In the genomic region with DNA sequence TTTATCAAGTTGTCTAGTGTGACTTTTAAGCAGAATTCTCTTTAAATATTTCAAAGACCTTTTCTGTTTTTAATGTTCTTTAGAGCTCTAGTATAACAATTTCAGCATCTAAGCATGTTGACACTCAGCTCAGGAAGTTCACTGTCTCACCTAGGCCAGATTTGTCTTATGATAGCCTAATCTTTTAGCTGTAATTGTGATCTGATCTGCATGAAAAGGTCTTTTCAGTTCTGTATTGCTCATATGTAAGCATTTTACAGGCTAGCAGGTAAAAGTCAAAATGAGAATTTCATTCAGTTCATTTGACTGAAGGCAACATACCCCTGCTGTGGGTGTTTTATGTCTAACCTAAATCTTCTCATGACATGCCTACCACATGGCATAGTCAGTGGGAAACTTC, we compare ENCODE assay signal across 23 cellular contexts. TPM values are rescaled to one million over a fixed set of nuclear protein-coding genes. Genes with fewer than 3 reads are reported as not detected.
DNase-seq lines count a peak whose midpoint lies in the region; ATAC-seq and TF ChIP-seq lines count a peak whose summit lies in the region.
"Had no signal": no experiment of that assay in that cellular context is flagged by ENCODE, and none has a peak within 500 bp of the region (broad histone marks: within the 10 kb centered on the region; RNA-seq: fewer than 3 reads in every experiment).

No MANE protein-coding gene starts in this region.

- no peaks in the 10 kb centered on the region for H3K27me3 Mint-ChIP-seq in activated CD4-positive, alpha-beta T cell treated with anti-CD3 and anti-CD28 coated beads for 36 hours
- H3K27me3 Mint-ChIP-seq in CD4-positive, alpha-beta T cell = no peaks in the 10 kb centered on the region
- H3K27me3 Mint-ChIP-seq: B cell; CD4-positive, alpha-beta memory T cell; CD8-positive, alpha-beta memory T cell had no signal

- peak; percentile 57 for ATAC-seq in activated CD4-positive, alpha-beta T cell treated with anti-CD3 and anti-CD28 coated beads for 36 hours
- ATAC-seq in CD4-positive, alpha-beta T cell (ENCODE audit: poor library complexity) = no peak
- ATAC-seq in right cardiac atrium = no peak
- ATAC-seq: A549, GM12878 had no signal

- H3K4me1 ChIP-seq in right cardiac atrium (ENCODE audit: control insufficient read depth, insufficient read depth, low read length) = no peaks in the 10 kb centered on the region
- H3K4me1 ChIP-seq: BLaER1 treated with 17β-estradiol and CSF1 and Interleukin-3, amounts not matched to agents 10 nM and 100 nM had no signal

- no peaks in the 10 kb centered on the region for H3K9me3 ChIP-seq in CD4-positive, alpha-beta T cell (ENCODE audit: control insufficient read depth, low read length)
- no peaks in the 10 kb centered on the region for H3K9me3 ChIP-seq in right cardiac atrium (ENCODE audit: control insufficient read depth, low read length)
- H3K9me3 ChIP-seq: A549 had no signal

- no peaks in the 10 kb centered on the region for H3K27me3 ChIP-seq in CD4-positive, alpha-beta T cell (ENCODE audit: control insufficient read depth, insufficient read depth, low read length)
- H3K27me3 ChIP-seq in right cardiac atrium (ENCODE audit: control insufficient read depth, insufficient read depth) = no peaks in the 10 kb centered on the region
- H3K27me3 ChIP-seq: BLaER1 treated with 17β-estradiol and CSF1 and Interleukin-3, amounts not matched to agents 10 nM and 100 nM had no signal

- peaks cover 7% of the 10 kb centered on the region for H3K36me3 Mint-ChIP-seq in activated CD4-positive, alpha-beta T cell treated with anti-CD3 and anti-CD28 coated beads for 36 hours (ENCODE audit: low read depth)
- peaks cover 7% of the 10 kb centered on the region for H3K36me3 Mint-ChIP-seq in CD4-positive, alpha-beta T cell (ENCODE audit: low read depth)

- peaks cover 5% of the 10 kb centered on the region for H3K4me1 Mint-ChIP-seq in activated CD4-positive, alpha-beta T cell treated with anti-CD3 and anti-CD28 coated beads for 36 hours
- H3K4me1 Mint-ChIP-seq in CD4-positive, alpha-beta T cell (ENCODE audit: low read depth) = no peaks in the 10 kb centered on the region
- H3K4me1 Mint-ChIP-seq: B cell; CD4-positive, alpha-beta memory T cell; CD8-positive, alpha-beta memory T cell had no signal

- intact Hi-C loops in activated CD4-positive, alpha-beta T cell treated with anti-CD3 and anti-CD28 coated beads for 36 hours (cut with DNase I, micrococcal nuclease) = no loop called here
- intact Hi-C loops in CD4-positive, alpha-beta T cell (cut with DNase I, micrococcal nuclease) = no loop called here
- intact Hi-C loops in right cardiac atrium (cut with DNase I) = no loop called here

- no peak overlapping the region for H3K27ac ChIP-seq in CD4-positive, alpha-beta T cell (ENCODE audit: low read depth, low read length)
- peak overlapping the region; percentile 43 for H3K27ac ChIP-seq in VCaP
- no peak overlapping the region for H3K27ac ChIP-seq in right cardiac atrium (ENCODE audit: low read length)
- H3K27ac ChIP-seq: 22Rv1; A549; BLaER1 treated with 17β-estradiol and CSF1 and Interleukin-3, amounts not matched to agents 10 nM and 100 nM; C4-2B had no signal

- CTCF ChIA-PET in activated CD4-positive, alpha-beta T cell treated with anti-CD3 and anti-CD28 coated beads for 36 hours (lab: Charles Lee) = interaction anchor here (0.8 to 1.3 kb wide), 2 partner anchors 44 to 126 kb away, joined by 3 to 4 read pairs; no protein-coding TSS in a partner anchor
- CTCF ChIA-PET in CD4-positive, alpha-beta T cell (lab: Charles Lee) = no interaction called here

- no peak overlapping the region for H3K27ac Mint-ChIP-seq in activated CD4-positive, alpha-beta T cell treated with anti-CD3 and anti-CD28 coated beads for 36 hours
- H3K27ac Mint-ChIP-seq in CD4-positive, alpha-beta T cell = peak overlapping the region; percentile 30
- H3K27ac Mint-ChIP-seq: B cell had no signal

- POLR2A ChIA-PET in activated CD4-positive, alpha-beta T cell treated with anti-CD3 and anti-CD28 coated beads for 36 hours (lab: Charles Lee) = interaction anchor here (0.7 kb wide), 1 partner anchor 96 kb away, joined by 5 read pairs; no protein-coding TSS in a partner anchor
- POLR2A ChIA-PET in CD4-positive, alpha-beta T cell (lab: Charles Lee) = interaction anchor here (0.9 kb wide), 1 partner anchor 47 kb away, joined by 3 read pairs; no protein-coding TSS in a partner anchor

- no peak overlapping the region for H3K4me3 Mint-ChIP-seq in activated CD4-positive, alpha-beta T cell treated with anti-CD3 and anti-CD28 coated beads for 36 hours
- H3K4me3 Mint-ChIP-seq in CD4-positive, alpha-beta T cell = no peak overlapping the region
- H3K4me3 Mint-ChIP-seq: B cell; CD4-positive, alpha-beta memory T cell; CD8-positive, alpha-beta memory T cell had no signal

- peaks cover 2% of the 10 kb centered on the region for H3K9me3 Mint-ChIP-seq in activated CD4-positive, alpha-beta T cell treated with anti-CD3 and anti-CD28 coated beads for 36 hours (ENCODE audit: low read depth)
- H3K9me3 Mint-ChIP-seq in CD4-positive, alpha-beta T cell = peaks cover 2% of the 10 kb centered on the region

- no peak overlapping the region for H3K4me3 ChIP-seq in right cardiac atrium (ENCODE audit: low read length)
- H3K4me3 ChIP-seq: A549; BLaER1 treated with 17β-estradiol and CSF1 and Interleukin-3, amounts not matched to agents 10 nM and 100 nM; GM12878 had no signal

- no peak for DNase-seq in activated CD4-positive, alpha-beta T cell treated with anti-CD3 and anti-CD28 coated beads for 36 hours
- DNase-seq in activated CD4-positive, alpha-beta T cell treated with anti-CD3 and anti-CD28 coated beads, Interleukin-2, amount 50 U/mL, for 1 hour = no peak
- DNase-seq in CD4-positive, alpha-beta T cell = no peak
- no peak for DNase-seq in right cardiac atrium
- DNase-seq: AML-193; CD4-positive, alpha-beta memory T cell; CD8-positive, alpha-beta memory T cell; COR-L47; DMS 273 treated with DMSO at 0.1 percent for 48 hours; DMS153; DMS53; DMS79; DND-41; EL; GDM1 had no signal

- TF ChIP-seq CTCF in CD4-positive, alpha-beta T cell (IDR thresholded peaks at IDR 0.05) = no peak
- no peak for TF ChIP-seq CTCF in VCaP (conservative IDR thresholded peaks at IDR 0.05)

RNA-seq across cellular contexts. Expression of a gene that starts 46.7 kb away (rescaled TPM):
- under 1 TPM; 0.41 to 0.76 TPM for total RNA-seq in activated CD4-positive, alpha-beta T cell treated with anti-CD3 and anti-CD28 coated beads for 36 hours
- under 1 TPM; 0.25 to 0.34 TPM for total RNA-seq in CD4-positive, alpha-beta T cell
- total RNA-seq in right cardiac atrium = 1 to 10 TPM; 2.9 to 4.6 (median 4.3) TPM
- 0.97 TPM for polyA plus RNA-seq in right cardiac atrium
- total RNA-seq: G401 had no signal
- polyA plus RNA-seq: CD4-positive, alpha-beta memory T cell had no signal
